Comparison of ENCODE assay signal across 29 cellular contexts in genomic region chr13:66400292-66400691, GRCh38.
DNase-seq lines count a peak whose midpoint lies in the region; ATAC-seq and TF ChIP-seq lines count a peak whose summit lies in the region.
"Had no signal": no experiment of that assay in that cellular context is flagged by ENCODE, and none has a peak within 500 bp of the region (broad histone marks: within the 10 kb centered on the region; RNA-seq: fewer than 3 reads in every experiment).

No MANE protein-coding gene starts in this region.

- DNase-seq in SK-N-SH (no peak), retina (no peak), prostate gland (ENCODE audit: low spot score) (no peak)
- DNase-seq: 8988T; ACHN; AML-193; BE2C; C1 segment of cervical spinal cord; Caco-2; Calu3; CD4-positive, alpha-beta memory T cell; CD4-positive, alpha-beta T cell; CD4-positive, CD25-positive, alpha-beta regulatory T cell; CD8-positive, alpha-beta memory T cell; CD8-positive, alpha-beta T cell; COR-L47; DMS 273 treated with DMSO at 0.1 percent for 48 hours; DMS153; DMS53; DMS79; DMS79 treated with DMSO at 0.1 percent for 48 hours; DND-41; EL had no signal

- H3F3A ChIP-seq in SK-N-SH (replicated peaks; ENCODE audit: insufficient read depth): no peaks in the 10 kb centered on the region

- POLR2A ChIA-PET in SK-N-SH (lab: Yijun Ruan, JAX): no interaction called here

- no peaks in the 10 kb centered on the region for H3K9me2 ChIP-seq in SK-N-SH

- no peaks in the 10 kb centered on the region for H4K20me1 ChIP-seq in SK-N-SH (ENCODE audit: insufficient read depth)
- H4K20me1 ChIP-seq: BLaER1; BLaER1 treated with 17β-estradiol and CSF1 and Interleukin-3, amounts not matched to agents 10 nM and 100 nM had no signal

- TF ChIP-seq POLR2A in prostate gland (IDR thresholded peaks at IDR 0.05): no peak

- intact Hi-C loops in prostate gland (cut with DNase I): no loop called here

- H3K4me1 ChIP-seq in SK-N-SH (ENCODE audit: control insufficient read depth in 1 of 2, insufficient read depth in 2 of 2, low read depth in 1 of 2, low read length in 1 of 2) (no peaks in the 10 kb centered on the region; a peak in 1 of 4 replicates), prostate gland (replicated peaks) (no peaks in the 10 kb centered on the region)
- H3K4me1 ChIP-seq: BE2C; BLaER1; BLaER1 treated with 17β-estradiol and CSF1 and Interleukin-3, amounts not matched to agents 10 nM and 100 nM; Caco-2 had no signal

- ATAC-seq in SK-N-SH treated with all-trans-retinoic acid at 6 μM for 48 hours: peak; percentile 53
- ATAC-seq: A549; CD8-positive, alpha-beta T cell had no signal

- no peak overlapping the region for H3K27ac ChIP-seq in SK-N-SH (ENCODE audit: low read depth in 2 of 2, low read length in 1 of 2)
- H3K27ac ChIP-seq in prostate gland: no peak overlapping the region
- H3K27ac ChIP-seq: 22Rv1; A549; BLaER1; BLaER1 treated with 17β-estradiol and CSF1 and Interleukin-3, amounts not matched to agents 10 nM and 100 nM; C4-2B had no signal

- TF ChIP-seq RAD21 in SK-N-SH (IDR thresholded peaks at IDR 0.05; ENCODE audit: low read length): no peak

- TF ChIP-seq CTCF in SK-N-SH (IDR thresholded peaks at IDR 0.05) (no peak), prostate gland (IDR thresholded peaks at IDR 0.05) (no peak)

- CTCF ChIA-PET in SK-N-SH (lab: Yijun Ruan, JAX): no interaction called here

- no peaks in the 10 kb centered on the region for H3K36me3 ChIP-seq in SK-N-SH (replicated peaks in 1 of 2; ENCODE audit: control insufficient read depth in 1 of 2, insufficient read depth in 2 of 2, low read length in 1 of 2)
- no peaks in the 10 kb centered on the region for H3K36me3 ChIP-seq in prostate gland
- H3K36me3 ChIP-seq: BE2C; BLaER1; BLaER1 treated with 17β-estradiol and CSF1 and Interleukin-3, amounts not matched to agents 10 nM and 100 nM had no signal

- no peak overlapping the region for H3K4me2 ChIP-seq in SK-N-SH
- H3K4me2 ChIP-seq: A549; BLaER1; BLaER1 treated with 17β-estradiol and CSF1 and Interleukin-3, amounts not matched to agents 10 nM and 100 nM had no signal

- no peaks in the 10 kb centered on the region for H3K79me2 ChIP-seq in SK-N-SH (ENCODE audit: insufficient read depth)

- H2AFZ ChIP-seq in SK-N-SH (ENCODE audit: low read depth): no peak overlapping the region

- 0 out of 4 replicates have a peak, but pooled peaks of 1 of the 2 experiments have one; percentile 30 for TF ChIP-seq EP300 in SK-N-SH (IDR thresholded peaks at IDR 0.05; ENCODE audit: borderline replicate concordance in 1 of 2, low read depth in 1 of 2, low read length in 1 of 2)

- H3K9me3 ChIP-seq in SK-N-SH: no peaks in the 10 kb centered on the region
- H3K9me3 ChIP-seq in prostate gland: no peaks in the 10 kb centered on the region
- H3K9me3 ChIP-seq: A549; BE2C; BLaER1; BLaER1 treated with 17β-estradiol and CSF1 and Interleukin-3, amounts not matched to agents 10 nM and 100 nM; Caco-2 had no signal

- H3K27me3 ChIP-seq in SK-N-SH (ENCODE audit: insufficient read depth): no peaks in the 10 kb centered on the region
- no peaks in the 10 kb centered on the region for H3K27me3 ChIP-seq in prostate gland (replicated peaks; ENCODE audit: insufficient read depth)
- H3K27me3 ChIP-seq: BE2C; BLaER1; BLaER1 treated with 17β-estradiol and CSF1 and Interleukin-3, amounts not matched to agents 10 nM and 100 nM had no signal

- no peak overlapping the region for H3K9ac ChIP-seq in SK-N-SH
- H3K9ac ChIP-seq: BLaER1; BLaER1 treated with 17β-estradiol and CSF1 and Interleukin-3, amounts not matched to agents 10 nM and 100 nM had no signal

- no peak overlapping the region for H3K4me3 ChIP-seq in SK-N-SH (ENCODE audit: low read depth in 2 of 2, low read length in 1 of 2)
- H3K4me3 ChIP-seq in prostate gland: no peak overlapping the region
- H3K4me3 ChIP-seq: A549; BLaER1; BLaER1 treated with 17β-estradiol and CSF1 and Interleukin-3, amounts not matched to agents 10 nM and 100 nM had no signal

TF ChIP-seq in SK-N-SH, 30 proteins besides CTCF, POLR2A, EP300 and RAD21:
- TF ChIP-seq PBX3 (IDR thresholded peaks at IDR 0.05) (peak; percentile 53; the same call in 1 of the 2 replicates), RCOR1 (IDR thresholded peaks at IDR 0.05; ENCODE audit: low read length) (no peak), IRF3 (IDR thresholded peaks at IDR 0.05; ENCODE audit: low read depth, low read length) (no peak), TCF12 (IDR thresholded peaks at IDR 0.05) (peak; percentile 31; the same call in 1 of the 2 replicates), JUND (IDR thresholded peaks at IDR 0.05) (peak; percentile 20; the same call in 1 of the 2 replicates), NRF1 (IDR thresholded peaks at IDR 0.05; ENCODE audit: low read depth, low read length) (no peak)

TF ChIP-seq in SK-N-SH treated with all-trans-retinoic acid at 6 μM for 48 hours, 23 proteins besides CTCF, POLR2A, EP300 and RAD21:
- peak; percentile 92 for TF ChIP-seq ZC3H10 (CRISPR knock-in tag; IDR thresholded peaks at IDR 0.05)
- no peak for TF ChIP-seq ARNTL (CRISPR knock-in tag; IDR thresholded peaks at IDR 0.05; ENCODE audit: borderline replicate concordance, low read depth)
- TF ChIP-seq ISL1 (CRISPR knock-in tag; IDR thresholded peaks at IDR 0.05): peak; percentile 70
- peak; percentile 88; the same call in 1 of the 2 replicates for TF ChIP-seq TOX (CRISPR knock-in tag; IDR thresholded peaks at IDR 0.05; ENCODE audit: borderline replicate concordance)
- no peak for TF ChIP-seq OSR1 (CRISPR knock-in tag; IDR thresholded peaks at IDR 0.05)
